ENCODE assay signal across 9 cellular contexts in genomic region chr22:21736084-21736642, GRCh38. TPM values are rescaled to one million over a fixed set of nuclear protein-coding genes. Genes with fewer than 3 reads are reported as not detected.
A peak's percentile ranks its signal among the peaks of the same experiment; 100 is the strongest.
DNase-seq lines count a peak whose midpoint lies in the region; ATAC-seq and TF ChIP-seq lines count a peak whose summit lies in the region.
"Had no signal": no experiment of that assay in that cellular context is flagged by ENCODE, and none has a peak within 500 bp of the region (broad histone marks: within the 10 kb centered on the region; RNA-seq: fewer than 3 reads in every experiment).

No MANE protein-coding gene starts in this region.

- H3K4me3 ChIP-seq in HAP-1 (peak overlapping the region; percentile 9; the same call in 1 of the 2 replicates), iPS-15b (ENCODE audit: low read depth, low read length) (peak overlapping the region; percentile 65)

- TF ChIP-seq CTCF in WTC11 (IDR thresholded peaks at IDR 0.05) (no peak), GM20000 (IDR thresholded peaks at IDR 0.05; ENCODE audit: extremely low read depth, missing control alignments) (no peak)

- H3K4me3 Mint-ChIP-seq in WTC11 = peak overlapping the region; percentile 30
- peak overlapping the region; percentile 65 for H3K4me3 Mint-ChIP-seq in stimulated activated memory B cell treated with anti-CD40 and anti-IgM and Interleukin-4, amounts not matched to agents 10 μg/mL and 1 μg/mL and 100 μg/mL, for 72 hours
- H3K4me3 Mint-ChIP-seq: activated T-helper 1 cell treated with anti-CD3 and anti-CD28 coated beads, Interleukin-12 subunit alpha, Interleukin-12 subunit beta, Interleukin-2, Interleukin-4 antibody, amounts not matched to agents 30 ng/mL and 10 ng/mL and 1 ng/mL, durations not matched to agents 14 hours and 24 hours and 36 hours had no signal

- no peak overlapping the region for H3K27ac Mint-ChIP-seq in WTC11
- no peak overlapping the region for H3K27ac Mint-ChIP-seq in stimulated activated memory B cell treated with anti-CD40 and anti-IgM and Interleukin-4, amounts not matched to agents 10 μg/mL and 1 μg/mL and 100 μg/mL, for 72 hours
- H3K27ac Mint-ChIP-seq: activated T-helper 1 cell treated with anti-CD3 and anti-CD28 coated beads, Interleukin-12 subunit alpha, Interleukin-12 subunit beta, Interleukin-2, Interleukin-4 antibody, amounts not matched to agents 30 ng/mL and 10 ng/mL and 1 ng/mL, durations not matched to agents 14 hours and 24 hours and 36 hours had no signal

- CTCF ChIA-PET in WTC11 (lab: Charles Lee) = interaction anchor here (0.6 to 2.0 kb wide), 11 partner anchors 10 to 216 kb away, joined by 3 to 11 read pairs (median 4); partner anchors contain the start of genes MAPK1, PPM1F and SDF2L1

- H3K4me1 ChIP-seq in HAP-1 = peaks cover 10% of the 10 kb centered on the region
- peaks cover 6% of the 10 kb centered on the region for H3K4me1 ChIP-seq in iPS-15b (ENCODE audit: control insufficient read depth, insufficient read depth, low read length)

- H3K36me3 Mint-ChIP-seq in WTC11 = no peaks in the 10 kb centered on the region
- H3K36me3 Mint-ChIP-seq in stimulated activated memory B cell treated with anti-CD40 and anti-IgM and Interleukin-4, amounts not matched to agents 10 μg/mL and 1 μg/mL and 100 μg/mL, for 72 hours = no peaks in the 10 kb centered on the region

- DNase-seq in HAP-1 (ENCODE audit: low spot score in 2 of 2) (no peak), WTC11 (ENCODE audit: low spot score) (no peak), NCI-H1105 treated with DMSO at 0.1 percent for 48 hours (lab: John Stamatoyannopoulos, UW) (no peak), HT-29 (ENCODE audit: low spot score) (no peak), GM20000 (ENCODE audit: low spot score) (no peak), DMS114 treated with DMSO at 0.1 percent for 48 hours (lab: John Stamatoyannopoulos, UW; ENCODE audit: unreplicated experiment) (no peak)

- ATAC-seq in WTC11 = peak; percentile 31
- peak; percentile 24 for ATAC-seq in stimulated activated memory B cell treated with anti-CD40 and anti-IgM and Interleukin-4, amounts not matched to agents 10 μg/mL and 1 μg/mL and 100 μg/mL, for 72 hours

- H3K4me1 Mint-ChIP-seq in WTC11 = peaks cover 17% of the 10 kb centered on the region
- peaks cover 33% of the 10 kb centered on the region for H3K4me1 Mint-ChIP-seq in stimulated activated memory B cell treated with anti-CD40 and anti-IgM and Interleukin-4, amounts not matched to agents 10 μg/mL and 1 μg/mL and 100 μg/mL, for 72 hours

- in situ Hi-C loops in HAP-1 (cut with MboI; ENCODE audit: low sequenced_read_pairs) = no loop called here

- H3K36me3 ChIP-seq in HAP-1 (replicated peaks) (no peaks in the 10 kb centered on the region), iPS-15b (ENCODE audit: control insufficient read depth, insufficient read depth, low read length) (no peaks in the 10 kb centered on the region)

- H3K9ac ChIP-seq in iPS-15b (ENCODE audit: low read depth, low read length) = no peak overlapping the region

- H3K9me3 Mint-ChIP-seq in WTC11 = no peaks in the 10 kb centered on the region
- H3K9me3 Mint-ChIP-seq in stimulated activated memory B cell treated with anti-CD40 and anti-IgM and Interleukin-4, amounts not matched to agents 10 μg/mL and 1 μg/mL and 100 μg/mL, for 72 hours = no peaks in the 10 kb centered on the region
- H3K9me3 Mint-ChIP-seq: activated T-helper 1 cell treated with anti-CD3 and anti-CD28 coated beads, Interleukin-12 subunit alpha, Interleukin-12 subunit beta, Interleukin-2, Interleukin-4 antibody, amounts not matched to agents 30 ng/mL and 10 ng/mL and 1 ng/mL, durations not matched to agents 14 hours and 24 hours and 36 hours had no signal

- no peaks in the 10 kb centered on the region for H3K27me3 ChIP-seq in HAP-1 (ENCODE audit: low read depth)
- peaks cover 17% of the 10 kb centered on the region for H3K27me3 ChIP-seq in iPS-15b (ENCODE audit: control insufficient read depth, insufficient read depth, low read length)

- POLR2A ChIA-PET in WTC11 (lab: Charles Lee) = interaction anchor here (0.6 to 1.3 kb wide), 3 partner anchors 78 to 196 kb away, joined by 3 to 6 read pairs (median 5); no protein-coding TSS in a partner anchor

- no peaks in the 10 kb centered on the region for H3K9me3 ChIP-seq in HAP-1
- H3K9me3 ChIP-seq in iPS-15b (ENCODE audit: control insufficient read depth, insufficient read depth, low read length) = no peaks in the 10 kb centered on the region

- peaks cover 56% of the 10 kb centered on the region for H3K27me3 Mint-ChIP-seq in WTC11 (ENCODE audit: low read depth)
- H3K27me3 Mint-ChIP-seq in stimulated activated memory B cell treated with anti-CD40 and anti-IgM and Interleukin-4, amounts not matched to agents 10 μg/mL and 1 μg/mL and 100 μg/mL, for 72 hours = no peaks in the 10 kb centered on the region

TF ChIP-seq in WTC11, 78 proteins besides CTCF, POLR2A, EP300 and RAD21 (continues in another document):
- TF ChIP-seq CDX4 (CRISPR knock-in tag; IDR thresholded peaks at IDR 0.05; ENCODE audit: borderline replicate concordance) (no peak), E2F1 (CRISPR knock-in tag; IDR thresholded peaks at IDR 0.05) (peak; percentile 81; the same call in 1 of the 2 replicates), FOXP1 (CRISPR knock-in tag; IDR thresholded peaks at IDR 0.05; ENCODE audit: borderline replicate concordance) (peak; percentile 63), FOXP4 (CRISPR knock-in tag; IDR thresholded peaks at IDR 0.05) (peak; percentile 80), ZNF416 (CRISPR knock-in tag; IDR thresholded peaks at IDR 0.05) (peak; percentile 73; the same call in 1 of the 2 replicates), ZMAT4 (CRISPR knock-in tag; IDR thresholded peaks at IDR 0.05) (0 out of 2 replicates have a peak, but pooled peaks have one; percentile 51), TCF7 (CRISPR knock-in tag; IDR thresholded peaks at IDR 0.05; ENCODE audit: low read depth) (peak; percentile 86; the same call in 1 of the 2 replicates), ZBTB43 (CRISPR knock-in tag; IDR thresholded peaks at IDR 0.05) (0 out of 2 replicates have a peak, but pooled peaks have one; percentile 55), ESRRA (CRISPR knock-in tag; IDR thresholded peaks at IDR 0.05; ENCODE audit: borderline replicate concordance) (0 out of 2 replicates have a peak, but pooled peaks have one; percentile 10), E2F5 (CRISPR knock-in tag; IDR thresholded peaks at IDR 0.05) (0 out of 2 replicates have a peak, but pooled peaks have one; percentile 14), CBFB (CRISPR knock-in tag; IDR thresholded peaks at IDR 0.05; ENCODE audit: low read depth) (no peak), TEAD4 (CRISPR knock-in tag; IDR thresholded peaks at IDR 0.05) (no peak)

RNA-seq across cellular contexts. Expression of gene YPEL1, which starts 0.6 kb away (rescaled TPM):
- total RNA-seq in WTC11 (2021) = 7.7 to 17.7 TPM (median 15.5 TPM) in 3 replicates
- total RNA-seq in HT-29 (2014; rRNA removed; shearing (Covaris generic)) = 0.26 and 4.2 TPM in 2 replicates
